ENCODE assay signal across 12 cellular contexts in genomic region chr10:31677198-31678138, GRCh38.
DNase-seq lines count a peak whose midpoint lies in the region; ATAC-seq and TF ChIP-seq lines count a peak whose summit lies in the region.
"Had no signal": no experiment of that assay in that cellular context is flagged by ENCODE, and none has a peak within 500 bp of the region (broad histone marks: within the 10 kb centered on the region; RNA-seq: fewer than 3 reads in every experiment).

No MANE protein-coding gene starts in this region.

- H3K36me3 ChIP-seq in iPS-20b (ENCODE audit: insufficient read depth, low read depth, low read length) (no peaks in the 10 kb centered on the region), stomach (no peaks in the 10 kb centered on the region)

- peaks cover 43 to 59% (median 48%) of the 10 kb centered on the region in 5 experiments for H3K9me3 Mint-ChIP-seq in brain

- H3K27me3 ChIP-seq in iPS-20b (ENCODE audit: insufficient read depth, low read length), result no peaks in the 10 kb centered on the region
- H3K27me3 ChIP-seq in stomach, result no peaks in the 10 kb centered on the region

- peaks cover 12% of the 10 kb centered on the region; the same call in 1 of the 2 replicates for H3K4me1 ChIP-seq in iPS-20b (ENCODE audit: insufficient read depth, low read length)
- no peaks in the 10 kb centered on the region for H3K4me1 ChIP-seq in stomach

- peaks cover 24% of the 10 kb centered on the region; the same call in 1 of the 2 replicates for H3K9me3 ChIP-seq in iPS-20b (ENCODE audit: insufficient read depth, low read depth, low read length)
- peaks cover 0 to 37% (median 22%) of the 10 kb centered on the region in 4 donors for H3K9me3 ChIP-seq in stomach

- DNase-seq in NCI-H146 (lab: John Stamatoyannopoulos, UW) (peak; percentile 60), retina (peak; percentile 95), DMS79 (lab: John Stamatoyannopoulos, UW) (no peak), hepatic stellate cell (ENCODE audit: low spot score) (no peak), stomach (no peak)
- DNase-seq: activated B cell treated with CpG ODN at 0.5 μM for 24 hours, GOT3 had no signal

- H3K4me3 ChIP-seq in iPS-20b (ENCODE audit: low read length) (peak overlapping the region; percentile 47; the same call in 1 of the 2 replicates), stomach (no peak overlapping the region)

- H3K27me3 Mint-ChIP-seq in brain, result no peaks in the 10 kb centered on the region
- H3K27me3 Mint-ChIP-seq: activated naive CD4-positive, alpha-beta T cell treated with anti-CD3 and anti-CD28 coated beads, Interleukin-2, amount 50 U/mL, for 24 hours had no signal

- H3K27ac ChIP-seq in iPS-20b (ENCODE audit: low read length), result peak overlapping the region; percentile 69
- H3K27ac ChIP-seq in stomach, result peak overlapping the region in 2 of 5 donors; percentile 24 to 42
- H3K27ac ChIP-seq: epithelial cell of prostate had no signal

- H3K36me3 Mint-ChIP-seq in brain, result peaks cover 17% of the 10 kb centered on the region
- H3K36me3 Mint-ChIP-seq: activated naive CD4-positive, alpha-beta T cell treated with anti-CD3 and anti-CD28 coated beads, Interleukin-2, amount 50 U/mL, for 24 hours had no signal

- WGBS in stomach, 5 donors, result 72 to 80% (median 75%) methylated on average over 14 to 16 of the region's 16 CpGs

- peak overlapping the region; percentile 73; the same call in 1 of the 2 replicates for H3K9ac ChIP-seq in iPS-20b (ENCODE audit: low read depth, low read length)

- H3K4me3 Mint-ChIP-seq in brain, result peak overlapping the region in 3 of 5 experiments; percentile 74 to 77 (median 76)
- H3K4me3 Mint-ChIP-seq: activated B cell treated with CpG ODN at 0.5 μM for 24 hours; activated naive CD4-positive, alpha-beta T cell treated with anti-CD3 and anti-CD28 coated beads, Interleukin-2, amount 50 U/mL, for 24 hours had no signal

- peaks cover 37% of the 10 kb centered on the region for H3K4me1 Mint-ChIP-seq in brain
- H3K4me1 Mint-ChIP-seq: activated B cell treated with CpG ODN at 0.5 μM for 24 hours; activated naive CD4-positive, alpha-beta T cell treated with anti-CD3 and anti-CD28 coated beads, Interleukin-2, amount 50 U/mL, for 24 hours had no signal

- intact Hi-C loops in stomach (cut with DNase I; ENCODE audit: low total_unique reads), result no loop called here

- no peak for TF ChIP-seq POLR2A in stomach (IDR thresholded peaks at IDR 0.05)

- TF ChIP-seq CTCF in brain (conservative IDR thresholded peaks at IDR 0.05), result no peak
- no peak for TF ChIP-seq CTCF in stomach (IDR thresholded peaks at IDR 0.05)

- no peak for ATAC-seq in GM18873 (IDR thresholded peaks at IDR 0.05; ENCODE audit: low FRiP score, unreplicated experiment)

- peak overlapping the region in 4 of 5 experiments; percentile 91 to 100 (median 98) for H3K27ac Mint-ChIP-seq in brain
- H3K27ac Mint-ChIP-seq: activated B cell treated with CpG ODN at 0.5 μM for 24 hours; activated naive CD4-positive, alpha-beta T cell treated with anti-CD3 and anti-CD28 coated beads, Interleukin-2, amount 50 U/mL, for 24 hours had no signal

- no peak for TF ChIP-seq EP300 in stomach (IDR thresholded peaks at IDR 0.05)

Comparison
In these comparisons a context has a peak if more than half of its experiments do, and no peak if none do; other contexts are left out.
1. DNase-seq: peak in NCI-H146 (single experiment) and retina (single experiment); none in DMS79 (single experiment), hepatic stellate cell (single experiment) and stomach (single experiment).